13 cellular contexts compared by ENCODE assay signal in the genomic region with DNA sequence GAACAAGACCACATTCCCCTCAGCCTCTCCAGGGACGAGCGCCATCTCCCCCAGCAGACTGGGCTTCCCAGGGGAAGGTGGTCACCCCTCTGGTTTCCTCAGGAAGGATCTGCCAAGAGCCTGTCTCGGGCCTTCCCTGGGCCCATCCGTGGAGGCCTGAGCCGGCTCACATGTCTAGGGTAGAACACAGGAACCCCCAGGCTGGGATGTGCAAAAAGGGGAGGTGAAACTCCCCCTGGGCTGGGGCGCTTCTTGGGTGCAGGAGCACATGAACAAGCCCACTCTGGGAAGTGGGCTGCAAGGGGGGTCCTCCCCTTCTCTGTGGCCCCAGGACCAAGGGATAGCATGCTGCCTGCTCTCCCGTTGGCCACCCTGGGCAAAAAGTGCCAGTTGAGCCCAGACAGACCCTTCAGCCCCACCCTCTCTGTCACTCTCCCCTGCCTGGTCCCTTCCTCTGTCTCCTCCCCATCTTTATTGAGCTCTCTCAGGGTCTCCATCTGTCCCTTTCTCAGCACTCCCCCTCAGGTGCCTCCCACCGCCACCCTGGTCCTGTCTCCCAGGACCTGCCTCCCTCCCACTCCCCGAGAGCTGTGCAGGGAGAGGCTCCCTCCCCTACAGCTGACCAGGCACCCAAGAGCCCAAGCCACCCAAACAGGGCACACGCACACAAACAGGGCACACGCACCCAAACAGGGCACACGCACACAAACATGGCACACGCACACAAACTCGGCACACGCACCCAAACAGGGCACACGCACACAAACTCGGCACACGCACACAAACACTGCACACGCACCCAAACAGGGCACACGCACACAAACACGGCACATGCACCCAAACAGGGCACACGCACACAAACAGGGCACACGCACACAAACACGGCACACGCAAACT. TPM values are rescaled to one million over a fixed set of nuclear protein-coding genes. Genes with fewer than 3 reads are reported as not detected.
DNase-seq lines count a peak whose midpoint lies in the region; ATAC-seq, FAIRE-seq and TF ChIP-seq lines count a peak whose summit lies in the region.
"Had no signal": no experiment of that assay in that cellular context is flagged by ENCODE, and none has a peak within 500 bp of the region (broad histone marks: within the 10 kb centered on the region; RNA-seq: fewer than 3 reads in every experiment).

No MANE protein-coding gene starts in this region.

- H3K4me3 ChIP-seq in Loucy (ENCODE audit: low read length, poor library complexity, severe bottlenecking) (peak overlapping the region; percentile 66), H1 (ENCODE audit: extremely low read depth in 1 of 4, insufficient read depth in 2 of 4, low read depth in 3 of 4, low read length in 4 of 4) (peak overlapping the region in 1 of 4 experiments; percentile 38; a peak in 1 of 8 replicates), psoas muscle (peak overlapping the region; percentile 45)
- H3K4me3 ChIP-seq: GM23248 had no signal

- H3F3A ChIP-seq in Loucy (ENCODE audit: low read depth), result no peaks in the 10 kb centered on the region

- H3K14ac ChIP-seq in H1 (ENCODE audit: insufficient read length), result no peak overlapping the region

- peak overlapping the region; percentile 64 for H3K9ac ChIP-seq in Loucy (ENCODE audit: low read depth, low read length, poor library complexity, severe bottlenecking)
- 0 out of 7 replicates have a peak overlapping the region, but pooled peaks of 1 of the 4 experiments have one; percentile 11 for H3K9ac ChIP-seq in H1 (replicated peaks in 1 of 4; ENCODE audit: extremely low read depth in 1 of 4, low read depth in 3 of 4, low read length in 3 of 4)
- H3K9ac ChIP-seq: GM23248 had no signal

- no peak for TF ChIP-seq CTCF in Loucy (conservative IDR thresholded peaks at IDR 0.05; ENCODE audit: low read length)
- TF ChIP-seq CTCF in H1 (IDR thresholded peaks at IDR 0.05; ENCODE audit: control extremely low read depth in 1 of 3, insufficient read depth in 1 of 3, low read depth in 1 of 3, low read length in 3 of 3), result no peak
- TF ChIP-seq CTCF in psoas muscle (IDR thresholded peaks at IDR 0.05), result no peak

- POLR2A ChIA-PET in H1 (lab: Charles Lee; ENCODE audit: partially characterized antibody), result interaction anchor here (0.5 to 12.3 kb wide), 6 partner anchors 9 to 156 kb away, joined by 3 to 112 read pairs (median 6); a partner anchor contains a TSS

- H3K36me3 ChIP-seq in Loucy (ENCODE audit: insufficient read depth, low read length), result no peaks in the 10 kb centered on the region
- no peaks in the 10 kb centered on the region for H3K36me3 ChIP-seq in H1 (ENCODE audit: control insufficient read depth in 2 of 4, insufficient read depth in 4 of 4, low read length in 3 of 4)
- H3K36me3 ChIP-seq in psoas muscle (ENCODE audit: insufficient read depth in 1 of 2, low read depth in 1 of 2), result no peaks in the 10 kb centered on the region
- H3K36me3 ChIP-seq: neutrophil, Peyer's patch had no signal

- H2AFZ ChIP-seq in Loucy (ENCODE audit: low read length) (peak overlapping the region; percentile 72; the same call in 1 of the 2 replicates), H1 (ENCODE audit: low read length) (no peak overlapping the region)

- H4K5ac ChIP-seq in H1 (ENCODE audit: insufficient read length, low read depth, low read length), result no peak overlapping the region

- DNase-seq in GM12892 (ENCODE audit: insufficient read length) (no peak), H1 (ENCODE audit: low read depth in 1 of 2, low spot score in 2 of 2) (no peak), psoas muscle (no peak), germinal center (ENCODE audit: low spot score) (no peak), COLO829 (ENCODE audit: low spot score) (no peak), posterior vena cava (ENCODE audit: low spot score) (no peak), pons (ENCODE audit: low spot score) (no peak)

- H3K56ac ChIP-seq in H1 (replicated peaks; ENCODE audit: insufficient read length, low read depth, low read length), result no peak overlapping the region

- H3K27ac ChIP-seq in H1 (ENCODE audit: low read depth, low read length) (no peak overlapping the region), psoas muscle (peak overlapping the region; percentile 36)
- H3K27ac ChIP-seq: GM23248, neutrophil, VCaP had no signal

- peak overlapping the region; percentile 87; the same call in 1 of the 2 replicates for H2BK5ac ChIP-seq in H1 (ENCODE audit: low read depth, low read length)

- TF ChIP-seq POLR2A in GM12892 (IDR thresholded peaks at IDR 0.05; ENCODE audit: low read depth, low read length), result no peak
- no peak for TF ChIP-seq POLR2A in H1 (IDR thresholded peaks at IDR 0.05; ENCODE audit: control extremely low read depth in 1 of 2, low read depth in 2 of 2, low read length in 2 of 2)

- H3K4me1 ChIP-seq in Loucy (ENCODE audit: insufficient read depth, low read length, poor library complexity, severe bottlenecking) (peaks cover 12% of the 10 kb centered on the region), H1 (replicated peaks in 1 of 4; ENCODE audit: control insufficient read depth in 3 of 4, insufficient read depth in 4 of 4, low read length in 3 of 4) (peaks cover 0 to 10% (median 4%) of the 10 kb centered on the region in 4 experiments; a peak in 4 of 7 replicates), psoas muscle (peaks cover 10% of the 10 kb centered on the region)
- H3K4me1 ChIP-seq: Peyer's patch had no signal

- FAIRE-seq in GM12892 (lab: Jason Lieb, UNC) (peak; percentile 51), H1 (lab: Jason Lieb, UNC) (no peak)
- FAIRE-seq: astrocyte had no signal

- 89% methylated on average over 23 of the region's 25 CpGs; no CpG with 5 or more reads in 1 of the 2 experiments for WGBS in H1 (ENCODE audit: extremely low coverage in 1 of 2, insufficient coverage in 1 of 2, insufficient read length in 1 of 2, insufficient replicate concordance in 2 of 2, low coverage in 1 of 2, low lambda C conversion rate in 2 of 2, missing lambda C conversion rate in 1 of 2), 2 experiments
- 84 to 88% (median 87%) methylated on average over 25 of the region's 25 CpGs for WGBS in psoas muscle, 3 donors

- TF ChIP-seq RAD21 in H1 (IDR thresholded peaks at IDR 0.05 in 1 of 2, conservative IDR thresholded peaks at IDR 0.05 in 1 of 2; ENCODE audit: low read depth in 2 of 2, low read length in 2 of 2), result no peak

- H2BK20ac ChIP-seq in H1 (ENCODE audit: low read length), result no peak overlapping the region

- peak overlapping the region; percentile 98 for H2AK5ac ChIP-seq in H1 (ENCODE audit: low read depth, low read length)

- H4K91ac ChIP-seq in H1 (replicated peaks; ENCODE audit: insufficient read length, low read length), result peak overlapping the region; percentile 5

- peak overlapping the region; percentile 99; the same call in 1 of the 2 replicates for H2BK15ac ChIP-seq in H1 (ENCODE audit: low read length)

- CTCF ChIA-PET in H1 (lab: Charles Lee; ENCODE audit: partially characterized antibody), result interaction anchor here (1.0 to 12.8 kb wide), 7 partner anchors 9 to 232 kb away, joined by 3 to 109 read pairs (median 13); a partner anchor contains a TSS

- H3K27me3 ChIP-seq in Loucy (ENCODE audit: insufficient read depth, low read length, poor library complexity, severe bottlenecking), result no peaks in the 10 kb centered on the region
- 0 out of 7 replicates have a peak, but pooled peaks cover 0 to 2% (median 0%) of the 10 kb centered on the region in 4 experiments for H3K27me3 ChIP-seq in H1 (replicated peaks in 1 of 4; ENCODE audit: control insufficient read depth in 3 of 4, extremely low read depth in 1 of 4, insufficient read depth in 3 of 4, low read length in 3 of 4)
- H3K27me3 ChIP-seq in psoas muscle (ENCODE audit: insufficient read depth in 3 of 3, low read length in 2 of 3), result no peaks in the 10 kb centered on the region
- H3K27me3 ChIP-seq: neutrophil, Peyer's patch had no signal

- no peak overlapping the region for H3K4ac ChIP-seq in H1 (replicated peaks; ENCODE audit: insufficient read length, low read depth, low read length)

- no peak for ATAC-seq in psoas muscle

- peak overlapping the region; percentile 9; the same call in 1 of the 2 replicates for H4K8ac ChIP-seq in H1 (ENCODE audit: extremely low read depth, insufficient read depth, low read length)

- peaks cover 3% of the 10 kb centered on the region; the same call in 1 of the 2 replicates for H3K79me1 ChIP-seq in H1 (ENCODE audit: low read depth, low read length)

- no peak for TF ChIP-seq EP300 in H1 (IDR thresholded peaks at IDR 0.05; ENCODE audit: borderline replicate concordance in 1 of 2, low read depth in 2 of 2, low read length in 2 of 2)

- intact Hi-C loops in psoas muscle (cut with DNase I), result no loop called here
- intact Hi-C loops in posterior vena cava (cut with DNase I), result loop anchor here (2.0 to 10.0 kb wide), 2 partner anchors 15 to 439 kb away; no protein-coding TSS in a partner anchor

- no peak overlapping the region for H2BK120ac ChIP-seq in H1 (replicated peaks; ENCODE audit: low read depth, low read length)

- H4K20me1 ChIP-seq in Loucy (ENCODE audit: insufficient read depth, low read length, poor library complexity, severe bottlenecking) (no peaks in the 10 kb centered on the region), H1 (replicated peaks in 1 of 2; ENCODE audit: control insufficient read depth in 1 of 2, insufficient read depth in 2 of 2, low read length in 2 of 2) (no peaks in the 10 kb centered on the region)

- peak overlapping the region; percentile 96; the same call in 1 of the 2 replicates for H2BK12ac ChIP-seq in H1 (ENCODE audit: low read depth, low read length)

- H3K79me2 ChIP-seq in Loucy (ENCODE audit: insufficient read depth, low read length) (no peaks in the 10 kb centered on the region), H1 (ENCODE audit: control insufficient read depth in 1 of 2, insufficient read depth in 2 of 2, low read length in 2 of 2) (no peaks in the 10 kb centered on the region)

- no peak overlapping the region for H3K18ac ChIP-seq in H1 (ENCODE audit: extremely low read depth, low read length)

- no peaks in the 10 kb centered on the region for H3K9me3 ChIP-seq in Loucy (ENCODE audit: insufficient read depth, low read depth, low read length)
- no peaks in the 10 kb centered on the region for H3K9me3 ChIP-seq in H1 (ENCODE audit: insufficient read depth in 2 of 2, low read depth in 1 of 2, low read length in 1 of 2)
- no peaks in the 10 kb centered on the region for H3K9me3 ChIP-seq in psoas muscle
- H3K9me3 ChIP-seq: neutrophil, Peyer's patch had no signal

- no peak overlapping the region for H3K23ac ChIP-seq in H1 (ENCODE audit: insufficient read length)

- H3K4me2 ChIP-seq in Loucy (ENCODE audit: low read depth, low read length, poor library complexity, severe bottlenecking) (peak overlapping the region; percentile 85), H1 (ENCODE audit: insufficient read depth in 1 of 2, low read depth in 2 of 2, low read length in 2 of 2) (peak overlapping the region; percentile 40 to 59; a peak in 2 of 4 replicates)

- peaks cover 4% of the 10 kb centered on the region; the same call in 1 of the 2 replicates for H3K23me2 ChIP-seq in H1 (ENCODE audit: low read depth, low read length)

- H3K9me2 ChIP-seq in Loucy (replicated peaks; ENCODE audit: low read depth, low read length), result no peaks in the 10 kb centered on the region

RNA-seq across cellular contexts. Expression of a gene that starts 0.9 kb away (rescaled TPM):
- not detected for polyA plus RNA-seq in GM12892 (2012; ENCODE audit: missing spikeins)
- total RNA-seq in H1 (2021; fragmentation: NEBNext Ultra II Directional; extraction: Animal tissue kit (Norgen Biotek cat#: 25700)), result 1.5 TPM in 2 replicates
- polyA plus RNA-seq in H1 (2011; rRNA removed), result 0.95 and 2.4 TPM in 2 replicates
- polyA plus RNA-seq in H1 (2011; cell fraction: cytosol; rRNA removed), result 1.0 TPM
- polyA plus RNA-seq in H1 (2011; cell fraction: nucleus; rRNA removed), result 2.2 TPM
- polyA plus RNA-seq in H1 (2012, experiment 1 of 2), result 1.0 to 1.8 TPM (median 1.2 TPM) in 4 replicates
- polyA plus RNA-seq in H1 (2012, experiment 2 of 2), result 0.50 TPM
- polyA plus RNA-seq in H1 (2013, experiment 1 of 2), result 1.3 TPM
- 1.1 TPM for polyA plus RNA-seq in H1 (2013, experiment 2 of 2)
- 1.1 and 1.4 TPM in 2 replicates for polyA minus RNA-seq in H1 (2011; rRNA and poly(A)+ RNA removed)
- polyA minus RNA-seq in H1 (2011; cell fraction: cytosol; rRNA and poly(A)+ RNA removed), result 1.5 TPM
- polyA minus RNA-seq in H1 (2011; cell fraction: nucleus; rRNA and poly(A)+ RNA removed), result 1.8 TPM
- total RNA-seq in psoas muscle, result 10 to 100 TPM in 2 of 4 donors, 1 to 10 TPM in 2; 6.0 to 13.8 (median 9.5) TPM
- 1 to 10 TPM; 6.2 to 8.8 (median 6.5) TPM for polyA plus RNA-seq in psoas muscle
- total RNA-seq in posterior vena cava, result 10 to 100 TPM; 12.4 to 17.7 TPM
- total RNA-seq: GM23248 had no signal

RNA-seq across cellular contexts. Expression of a gene that starts 9.8 kb away (rescaled TPM):
- 1.7 TPM for polyA plus RNA-seq in GM12892 (2012; ENCODE audit: missing spikeins)
- 5.8 and 9.5 TPM in 2 replicates for total RNA-seq in H1 (2021; fragmentation: NEBNext Ultra II Directional; extraction: Animal tissue kit (Norgen Biotek cat#: 25700))
- polyA plus RNA-seq in H1 (2011; rRNA removed) (16.4 and 18.5 TPM in 2 replicates), psoas muscle (1,000 to 10,000 TPM; 4,153 to 7,172 (median 6,558) TPM)
- polyA plus RNA-seq in H1 (2011; cell fraction: cytosol; rRNA removed), result 29.5 TPM
- 12.1 TPM for polyA plus RNA-seq in H1 (2011; cell fraction: nucleus; rRNA removed)
- polyA plus RNA-seq in H1 (2012, experiment 1 of 2), result 11.7 to 13.0 TPM (median 12.0 TPM) in 4 replicates
- 12.9 TPM for polyA plus RNA-seq in H1 (2012, experiment 2 of 2)
- polyA plus RNA-seq in H1 (2013, experiment 1 of 2), result 5.0 TPM
- 4.6 TPM for polyA plus RNA-seq in H1 (2013, experiment 2 of 2)
- 2.8 and 5.0 TPM in 2 replicates for polyA minus RNA-seq in H1 (2011; rRNA and poly(A)+ RNA removed)
- 4.1 TPM for polyA minus RNA-seq in H1 (2011; cell fraction: cytosol; rRNA and poly(A)+ RNA removed)
- polyA minus RNA-seq in H1 (2011; cell fraction: nucleus; rRNA and poly(A)+ RNA removed), result 5.0 TPM
- total RNA-seq in psoas muscle (1,000 to 10,000 TPM; 5,645 to 6,422 (median 6,257) TPM), posterior vena cava (1 to 10 TPM; 3.5 to 5.5 TPM)
- total RNA-seq: GM23248, Peyer's patch had no signal
- polyA plus RNA-seq: GM23248 had no signal

RNA-seq across cellular contexts. Expression of a gene that starts 11.4 kb away (rescaled TPM):
- 19.2 TPM for polyA plus RNA-seq in GM12892 (2012; ENCODE audit: missing spikeins)
- 67.0 and 71.9 TPM in 2 replicates for total RNA-seq in H1 (2021; fragmentation: NEBNext Ultra II Directional; extraction: Animal tissue kit (Norgen Biotek cat#: 25700))
- polyA plus RNA-seq in H1 (2011; rRNA removed), result 71.2 and 108 TPM in 2 replicates
- polyA plus RNA-seq in H1 (2011; cell fraction: cytosol; rRNA removed), result 71.7 TPM
- 289 TPM for polyA plus RNA-seq in H1 (2011; cell fraction: nucleus; rRNA removed)
- polyA plus RNA-seq in H1 (2012, experiment 1 of 2), result 48.9 to 72.2 TPM (median 62.2 TPM) in 4 replicates
- polyA plus RNA-seq in H1 (2012, experiment 2 of 2), result 33.3 TPM
- polyA plus RNA-seq in H1 (2013, experiment 1 of 2), result 50.4 TPM
- 45.9 TPM for polyA plus RNA-seq in H1 (2013, experiment 2 of 2)
- polyA minus RNA-seq in H1 (2011; rRNA and poly(A)+ RNA removed), result 106 and 112 TPM in 2 replicates
- 60.0 TPM for polyA minus RNA-seq in H1 (2011; cell fraction: cytosol; rRNA and poly(A)+ RNA removed)
- 121 TPM for polyA minus RNA-seq in H1 (2011; cell fraction: nucleus; rRNA and poly(A)+ RNA removed)
- total RNA-seq in psoas muscle, result 10 to 100 TPM; 16.7 to 33.4 (median 28.1) TPM
- polyA plus RNA-seq in psoas muscle, result 10 to 100 TPM; 14.3 to 28.8 (median 15.8) TPM
- 10 to 100 TPM; 53.0 to 65.2 TPM for total RNA-seq in posterior vena cava

RNA-seq across cellular contexts. Expression of a gene that starts 33.6 kb away (rescaled TPM):
- polyA plus RNA-seq in GM12892 (2012; ENCODE audit: missing spikeins), result 8.6 TPM
- 9.5 and 12.0 TPM in 2 replicates for total RNA-seq in H1 (2021; fragmentation: NEBNext Ultra II Directional; extraction: Animal tissue kit (Norgen Biotek cat#: 25700))
- polyA plus RNA-seq in H1 (2011; rRNA removed) (6.3 and 6.7 TPM in 2 replicates), psoas muscle (10 to 100 TPM in 1 of 3 donors, 1 to 10 TPM in 2; 4.2 to 13.4 (median 4.6) TPM)
- polyA plus RNA-seq in H1 (2011; cell fraction: cytosol; rRNA removed), result 13.6 TPM
- polyA plus RNA-seq in H1 (2011; cell fraction: nucleus; rRNA removed), result 13.4 TPM
- 8.9 to 13.5 TPM (median 12.4 TPM) in 4 replicates for polyA plus RNA-seq in H1 (2012, experiment 1 of 2)
- polyA plus RNA-seq in H1 (2012, experiment 2 of 2), result 5.5 TPM
- 15.6 TPM for polyA plus RNA-seq in H1 (2013, experiment 1 of 2)
- 13.1 TPM for polyA plus RNA-seq in H1 (2013, experiment 2 of 2)
- 9.0 and 9.3 TPM in 2 replicates for polyA minus RNA-seq in H1 (2011; rRNA and poly(A)+ RNA removed)
- polyA minus RNA-seq in H1 (2011; cell fraction: cytosol; rRNA and poly(A)+ RNA removed), result 7.4 TPM
- polyA minus RNA-seq in H1 (2011; cell fraction: nucleus; rRNA and poly(A)+ RNA removed), result 14.1 TPM
- total RNA-seq in psoas muscle (10 to 100 TPM in 1 of 4 donors, 1 to 10 TPM in 3; 4.2 to 15.5 (median 7.3) TPM), posterior vena cava (1 to 10 TPM; 6.4 to 9.2 TPM)

RNA-seq across cellular contexts. Expression of a gene that starts 34.2 kb away (rescaled TPM):
- polyA plus RNA-seq in GM12892 (2012; ENCODE audit: missing spikeins), result 51.3 TPM
- 72.9 and 80.3 TPM in 2 replicates for total RNA-seq in H1 (2021; fragmentation: NEBNext Ultra II Directional; extraction: Animal tissue kit (Norgen Biotek cat#: 25700))
- polyA plus RNA-seq in H1 (2011; rRNA removed) (64.9 and 79.5 TPM in 2 replicates), psoas muscle (100 to 1,000 TPM in 1 of 3 donors, 10 to 100 TPM in 2; 65.7 to 104 (median 78.9) TPM)
- polyA plus RNA-seq in H1 (2011; cell fraction: cytosol; rRNA removed), result 74.8 TPM
- 271 TPM for polyA plus RNA-seq in H1 (2011; cell fraction: nucleus; rRNA removed)
- polyA plus RNA-seq in H1 (2012, experiment 1 of 2), result 81.1 to 93.5 TPM (median 83.9 TPM) in 4 replicates
- polyA plus RNA-seq in H1 (2012, experiment 2 of 2), result 89.8 TPM
- polyA plus RNA-seq in H1 (2013, experiment 1 of 2), result 37.6 TPM
- polyA plus RNA-seq in H1 (2013, experiment 2 of 2), result 38.9 TPM
- 81.1 and 89.6 TPM in 2 replicates for polyA minus RNA-seq in H1 (2011; rRNA and poly(A)+ RNA removed)
- 46.2 TPM for polyA minus RNA-seq in H1 (2011; cell fraction: cytosol; rRNA and poly(A)+ RNA removed)
- 71.8 TPM for polyA minus RNA-seq in H1 (2011; cell fraction: nucleus; rRNA and poly(A)+ RNA removed)
- total RNA-seq in psoas muscle (10 to 100 TPM; 61.1 to 78.1 (median 70.7) TPM), posterior vena cava (10 to 100 TPM; 53.0 to 55.1 TPM)

Comparison
In these comparisons a context has a peak if more than half of its experiments do, and no peak if none do; other contexts are left out.
1. RNA of a gene that starts 9.8 kb away (total RNA-seq): 5,645 to 6,422 TPM in psoas muscle; 5.8 to 9.5 TPM in H1 and 3.5 to 5.5 TPM in posterior vena cava; every median in the first group is over 100 times any median in the second.
2. intact Hi-C loops: an anchor here in posterior vena cava (2.0 to 10.0 kb wide); none called in psoas muscle.